In genomic region chr10:47290338-47290737, GRCh38 we compare ENCODE assay signal across 21 cellular contexts. TPM values are rescaled to one million over a fixed set of nuclear protein-coding genes. Genes with fewer than 3 reads are reported as not detected.
DNase-seq lines count a peak whose midpoint lies in the region; ATAC-seq and TF ChIP-seq lines count a peak whose summit lies in the region.
"Had no signal": no experiment of that assay in that cellular context is flagged by ENCODE, and none has a peak within 500 bp of the region (broad histone marks: within the 10 kb centered on the region; RNA-seq: fewer than 3 reads in every experiment).

No MANE protein-coding gene starts in this region.

- H3K23ac ChIP-seq in H9 (ENCODE audit: insufficient read length, low read depth, low read length): no peak overlapping the region

- ATAC-seq in GM18519 (IDR thresholded peaks at IDR 0.05; ENCODE audit: low FRiP score, unreplicated experiment): no peak
- ATAC-seq: HCT116 had no signal

- no peak overlapping the region for H2AFZ ChIP-seq in H9 (ENCODE audit: low read length)
- H2AFZ ChIP-seq: GM23248 had no signal

- no peak overlapping the region for H3K27ac Mint-ChIP-seq in H9
- no peak overlapping the region for H3K27ac Mint-ChIP-seq in osteocyte (ENCODE audit: unreplicated experiment)
- H3K27ac Mint-ChIP-seq: CD14-positive monocyte; CD4-positive, alpha-beta memory T cell; HFFc6 had no signal

- H3K9me3 Mint-ChIP-seq in H9: no peaks in the 10 kb centered on the region
- no peaks in the 10 kb centered on the region for H3K9me3 Mint-ChIP-seq in osteocyte (ENCODE audit: unreplicated experiment)
- H3K9me3 Mint-ChIP-seq: CD4-positive, alpha-beta memory T cell; HFFc6 had no signal

- H3K4me3 Mint-ChIP-seq in H9 (no peak overlapping the region), osteocyte (ENCODE audit: unreplicated experiment) (no peak overlapping the region)
- H3K4me3 Mint-ChIP-seq: CD14-positive monocyte; CD4-positive, alpha-beta memory T cell; HFFc6 had no signal

- H4K5ac ChIP-seq in H9 (ENCODE audit: insufficient read length, low read depth, low read length): no peak overlapping the region

- H3K9me3 ChIP-seq in H9 (ENCODE audit: control insufficient read depth, low read depth, low read length): no peaks in the 10 kb centered on the region
- H3K9me3 ChIP-seq: BLaER1 had no signal

- WGBS in H9 (ENCODE audit: extremely low coverage, insufficient read length, low lambda C conversion rate): no CpG with 5 or more reads among the region's 3 CpGs

- no peak for TF ChIP-seq CTCF in H9 (conservative IDR thresholded peaks at IDR 0.05)
- TF ChIP-seq CTCF in coronary artery (IDR thresholded peaks at IDR 0.05): no peak
- TF ChIP-seq CTCF in osteocyte (IDR thresholded peaks at IDR 0.05): no peak
- no peak for TF ChIP-seq CTCF in GM20000 (IDR thresholded peaks at IDR 0.05; ENCODE audit: extremely low read depth, missing control alignments)

- H2BK20ac ChIP-seq in H9 (ENCODE audit: low read depth, low read length, poor library complexity, severe bottlenecking): no peak overlapping the region

- H3K27me3 Mint-ChIP-seq in H9 (ENCODE audit: low read depth): peaks cover 25% of the 10 kb centered on the region
- peaks cover 33% of the 10 kb centered on the region for H3K27me3 Mint-ChIP-seq in osteocyte (ENCODE audit: unreplicated experiment)
- H3K27me3 Mint-ChIP-seq: CD4-positive, alpha-beta memory T cell had no signal

- no peak overlapping the region for H2BK5ac ChIP-seq in H9 (ENCODE audit: insufficient read length, low read length)

- H4K20me1 ChIP-seq in H9 (ENCODE audit: control insufficient read depth, insufficient read depth, insufficient read length): no peaks in the 10 kb centered on the region
- H4K20me1 ChIP-seq: BLaER1 had no signal

- no peaks in the 10 kb centered on the region for H3K4me1 Mint-ChIP-seq in H9
- H3K4me1 Mint-ChIP-seq in osteocyte (ENCODE audit: unreplicated experiment): no peaks in the 10 kb centered on the region

- no peak overlapping the region for H3K4ac ChIP-seq in H9 (ENCODE audit: low read depth, low read length)

- H3T11ph ChIP-seq in H9 (ENCODE audit: low read length): no peak overlapping the region

- no peak overlapping the region for H3K4me3 ChIP-seq in coronary artery
- H3K4me3 ChIP-seq: BLaER1, GM23248 had no signal

- H3K23me2 ChIP-seq in H9 (ENCODE audit: insufficient read length, low read depth, low read length, poor library complexity, severe bottlenecking): no peaks in the 10 kb centered on the region

- H3K18ac ChIP-seq in H9 (ENCODE audit: insufficient read length, low read depth, low read length): no peak overlapping the region

- no peak overlapping the region for H2BK12ac ChIP-seq in H9 (ENCODE audit: insufficient read length, low read depth, low read length)

- H3K56ac ChIP-seq in H9 (ENCODE audit: insufficient read length, low read depth, low read length): no peak overlapping the region

- H2BK120ac ChIP-seq in H9 (ENCODE audit: low read depth, low read length, poor library complexity, severe bottlenecking): no peak overlapping the region

- H3K27ac ChIP-seq in H9 (ENCODE audit: insufficient read length, low read depth, low read length): no peak overlapping the region
- H3K27ac ChIP-seq in coronary artery: no peak overlapping the region
- H3K27ac ChIP-seq: BLaER1, GM23248, HL-60 had no signal

- H3K79me2 ChIP-seq in H9 (ENCODE audit: insufficient read depth, low read length): no peaks in the 10 kb centered on the region

- H2BK15ac ChIP-seq in H9 (ENCODE audit: low read depth, low read length): no peak overlapping the region

- H4K91ac ChIP-seq in H9 (ENCODE audit: insufficient read length, low read depth, low read length): no peak overlapping the region

- no peak overlapping the region for H3K4me2 ChIP-seq in H9 (ENCODE audit: insufficient read depth, insufficient read length, low read length)
- H3K4me2 ChIP-seq: BLaER1 had no signal

- H3K79me1 ChIP-seq in H9 (ENCODE audit: insufficient read depth, low read depth, low read length, poor library complexity, severe bottlenecking): no peaks in the 10 kb centered on the region

- H3K36me3 Mint-ChIP-seq in H9 (ENCODE audit: insufficient read depth in 1 of 3, low read depth in 3 of 3) (no peaks in the 10 kb centered on the region), osteocyte (ENCODE audit: unreplicated experiment) (no peaks in the 10 kb centered on the region)
- H3K36me3 Mint-ChIP-seq: CD14-positive monocyte; CD4-positive, alpha-beta memory T cell had no signal

- H4K8ac ChIP-seq in H9 (replicated peaks; ENCODE audit: insufficient read length, low read depth, low read length): no peak overlapping the region

- no peak overlapping the region for H3K14ac ChIP-seq in H9 (ENCODE audit: insufficient read depth, low read length)

- H2AK5ac ChIP-seq in H9 (ENCODE audit: insufficient read length, low read length): no peak overlapping the region

- peak; percentile 30 for DNase-seq in activated effector memory CD4-positive, alpha-beta T cell treated with anti-CD3 and anti-CD28 coated beads, Interleukin-2, amount 50 U/mL, for 16 hours
- DNase-seq in activated effector memory CD4-positive, alpha-beta T cell treated with Interleukin-2 at 50 U/mL for 16 hours: no peak
- DNase-seq in H9 (peak; percentile 12), coronary artery (ENCODE audit: low spot score) (peak; percentile 60), osteocyte (ENCODE audit: extremely low spot score, unreplicated experiment) (peak; percentile 57), ureter (ENCODE audit: low spot score) (no peak), GM20000 (ENCODE audit: low spot score) (no peak)
- DNase-seq: 8988T; CD4-positive, alpha-beta memory T cell; DMS153; DMS79 treated with DMSO at 0.1 percent for 48 hours; GF-D8; GM23248; HFFc6 had no signal

- H3K27me3 ChIP-seq in H9 (ENCODE audit: insufficient read depth, low read length): no peaks in the 10 kb centered on the region
- H3K27me3 ChIP-seq: BLaER1 had no signal

- H3K9ac ChIP-seq in H9 (ENCODE audit: extremely low read depth, insufficient read length, low read length): no peak overlapping the region
- H3K9ac ChIP-seq: BLaER1, GM23248 had no signal

- H3K4me1 ChIP-seq in H9 (ENCODE audit: insufficient read depth, low read length): no peaks in the 10 kb centered on the region

RNA-seq across cellular contexts. Expression of gene GDF10, which starts 9.7 kb away (rescaled TPM):
- total RNA-seq in H9 (2021) (0.20 TPM in 1 of 2 replicates, not detected in the other), osteocyte (not detected in 2 replicates), ureter (1.5 TPM)
- total RNA-seq: HFFc6, HT1080 had no signal

RNA-seq across cellular contexts. Expression of gene GDF2, which starts 31.9 kb away (rescaled TPM):
- total RNA-seq in H9 (2021): not detected in 2 replicates
- total RNA-seq in osteocyte: not detected in 2 replicates
- not detected for total RNA-seq in ureter
- total RNA-seq: A673; CD4-positive, alpha-beta memory T cell; GM23248; HFFc6; HT1080 had no signal

RNA-seq across cellular contexts. Expression of gene RBP3, which starts 57.8 kb away (rescaled TPM):
- total RNA-seq in H9 (2021) (not detected in 2 replicates), osteocyte (not detected in 2 replicates), ureter (not detected)
- total RNA-seq: A673; CD4-positive, alpha-beta memory T cell; GM23248; HFFc6; HT1080 had no signal

Comparison
In these comparisons a context has a peak if more than half of its experiments do, and no peak if none do; other contexts are left out.
1. DNase-seq: peak in activated effector memory CD4-positive, alpha-beta T cell treated with anti-CD3 and anti-CD28 coated beads, Interleukin-2, amount 50 U/mL, for 16 hours (single experiment), H9 (single experiment), coronary artery (single experiment) and osteocyte (single experiment); none in activated effector memory CD4-positive, alpha-beta T cell treated with Interleukin-2 at 50 U/mL for 16 hours (single experiment), ureter (single experiment) and GM20000 (single experiment).